9 cellular contexts compared by ENCODE assay signal in the genomic region with DNA sequence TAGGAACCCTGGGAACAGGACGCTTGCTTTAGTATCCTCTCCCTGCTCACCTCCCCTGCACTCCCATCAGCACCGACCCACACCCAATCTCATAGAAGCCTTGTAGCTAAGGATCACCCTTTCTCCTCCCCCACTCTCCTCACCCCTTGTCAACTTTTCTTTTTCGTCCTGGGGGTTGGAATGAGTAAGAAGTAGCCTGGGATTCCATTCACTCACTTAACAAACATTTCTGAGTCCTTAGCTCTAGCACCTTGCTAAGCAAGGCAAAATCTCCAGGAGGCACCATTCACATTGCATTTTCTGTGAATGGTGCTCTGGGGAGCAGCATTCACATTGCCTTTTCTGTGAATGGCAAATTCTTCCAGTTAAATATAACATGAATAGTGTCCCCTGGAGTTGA. TPM values are rescaled to one million over a fixed set of nuclear protein-coding genes. Genes with fewer than 3 reads are reported as not detected.
DNase-seq lines count a peak whose midpoint lies in the region; ATAC-seq, FAIRE-seq and TF ChIP-seq lines count a peak whose summit lies in the region.
"Had no signal": no experiment of that assay in that cellular context is flagged by ENCODE, and none has a peak within 500 bp of the region (broad histone marks: within the 10 kb centered on the region; RNA-seq: fewer than 3 reads in every experiment).

No MANE protein-coding gene starts in this region.

- BruUV-seq in PC-9 (replicated peaks; lab: Mats Ljungman, UMichigan), result no TSS peak

- no peak for TF ChIP-seq CTCF in GM12864 (IDR thresholded peaks at IDR 0.05; ENCODE audit: low read depth, low read length, missing control alignments)
- no peak for TF ChIP-seq CTCF in PC-9 (conservative IDR thresholded peaks at IDR 0.05)
- peak; percentile 13 for TF ChIP-seq CTCF in epithelial cell of proximal tubule (conservative IDR thresholded peaks at IDR 0.05; ENCODE audit: low read depth, low read length)
- no peak for TF ChIP-seq CTCF in osteoblast (IDR thresholded peaks at IDR 0.05; ENCODE audit: extremely low read depth, low read depth, low read length)

- H3F3A ChIP-seq in PC-9 (ENCODE audit: insufficient read depth, low read depth), result peaks cover 30% of the 10 kb centered on the region

- H3K36me3 ChIP-seq in PC-9 (ENCODE audit: low read depth) (no peaks in the 10 kb centered on the region), osteoblast (ENCODE audit: insufficient read depth, low read length) (no peaks in the 10 kb centered on the region)
- H3K36me3 ChIP-seq: uterus had no signal

- no peaks in the 10 kb centered on the region for H3K9me3 ChIP-seq in PC-9 (ENCODE audit: insufficient read depth, low read depth)
- H3K9me3 ChIP-seq in osteoblast (ENCODE audit: low read depth, low read length), result no peaks in the 10 kb centered on the region
- H3K9me3 ChIP-seq: uterus had no signal

- peak overlapping the region; percentile 95 for H3K4me2 ChIP-seq in PC-9
- peak overlapping the region; percentile 99 for H3K4me2 ChIP-seq in osteoblast (ENCODE audit: insufficient read depth, low read length)

- no peak for DNase-seq in GM12864 (ENCODE audit: low read depth)
- DNase-seq in PC-9, result no peak
- DNase-seq in epithelial cell of proximal tubule (ENCODE audit: low read depth), result no peak
- DNase-seq in osteoblast (ENCODE audit: insufficient read length, low spot score, missing footprints), result peak; percentile 31
- DNase-seq in GM12891 (ENCODE audit: insufficient read length, low spot score), result no peak
- DNase-seq: uterus had no signal

- H3K79me2 ChIP-seq in PC-9 (ENCODE audit: low read depth), result no peaks in the 10 kb centered on the region
- H3K79me2 ChIP-seq in osteoblast (ENCODE audit: insufficient read depth, low read length), result no peaks in the 10 kb centered on the region

- H4K20me1 ChIP-seq in PC-9 (ENCODE audit: insufficient read depth), result no peaks in the 10 kb centered on the region
- no peaks in the 10 kb centered on the region for H4K20me1 ChIP-seq in osteoblast (ENCODE audit: insufficient read depth, low read length)

- H2AFZ ChIP-seq in PC-9, result peak overlapping the region; percentile 92
- peak overlapping the region; percentile 99 for H2AFZ ChIP-seq in osteoblast (ENCODE audit: low read length)

- POLR2A ChIA-PET in PC-9 (lab: Charles Lee; ENCODE audit: unreplicated experiment), result interaction anchor here (0.5 kb wide), 1 partner anchor 11 kb away, joined by 3 read pairs; no protein-coding TSS in a partner anchor

- H3K4me1 ChIP-seq in PC-9 (replicated peaks; ENCODE audit: insufficient read depth) (peaks cover 26% of the 10 kb centered on the region), osteoblast (ENCODE audit: insufficient read depth, low read length) (peaks cover 15% of the 10 kb centered on the region)

- FAIRE-seq in GM12891 (lab: Jason Lieb, UNC), result no peak

- H3K27ac ChIP-seq in PC-9, result peak overlapping the region; percentile 84
- no peak overlapping the region for H3K27ac ChIP-seq in osteoblast (ENCODE audit: low read depth, low read length)

- H3K9me2 ChIP-seq in PC-9 (ENCODE audit: insufficient read depth), result no peaks in the 10 kb centered on the region

- CTCF ChIA-PET in PC-9 (lab: Charles Lee), result interaction anchor here (0.9 kb wide), 1 partner anchor 16 kb away, joined by 3 read pairs; no protein-coding TSS in a partner anchor

- H3K27me3 ChIP-seq in PC-9 (ENCODE audit: insufficient read depth, low read depth) (no peaks in the 10 kb centered on the region), osteoblast (ENCODE audit: insufficient read depth, low read length) (no peaks in the 10 kb centered on the region)
- H3K27me3 ChIP-seq: uterus had no signal

- peak overlapping the region; percentile 65; the same call in 1 of the 2 replicates for H3K4me3 ChIP-seq in GM12864 (ENCODE audit: low read depth, low read length)
- H3K4me3 ChIP-seq in PC-9, result peak overlapping the region; percentile 68
- H3K4me3 ChIP-seq in epithelial cell of proximal tubule (ENCODE audit: low read depth, low read length), result peak overlapping the region; percentile 69
- peak overlapping the region; percentile 96 for H3K4me3 ChIP-seq in osteoblast (ENCODE audit: insufficient read depth, low read length)

- ATAC-seq in GM19463 (IDR thresholded peaks at IDR 0.05; ENCODE audit: unreplicated experiment), result no peak
- ATAC-seq in GM18502 (IDR thresholded peaks at IDR 0.05; ENCODE audit: poor library complexity, unreplicated experiment), result no peak

- TF ChIP-seq POLR2A in GM12891 (IDR thresholded peaks at IDR 0.05; ENCODE audit: low read depth, low read length), result no peak

- intact Hi-C loops in PC-9 (cut with micrococcal nuclease; ENCODE audit: unreplicated experiment), result no loop called here

TF ChIP-seq in GM12891, 5 proteins besides CTCF, POLR2A, EP300 and RAD21:
- TF ChIP-seq POLR2AphosphoS5 (IDR thresholded peaks at IDR 0.05; ENCODE audit: low read depth, low read length) (no peak), SPI1 (IDR thresholded peaks at IDR 0.05; ENCODE audit: low read depth, low read length) (no peak), PAX5 (IDR thresholded peaks at IDR 0.05; ENCODE audit: insufficient read depth, low read length, severe bottlenecking) (no peak), TAF1 (IDR thresholded peaks at IDR 0.05; ENCODE audit: low read depth, low read length) (no peak), POU2F2 (IDR thresholded peaks at IDR 0.05; ENCODE audit: low read depth, low read length) (no peak)
TF ChIP-seq in GM12891: peak in this region for 0.

RNA-seq across cellular contexts. Expression of a gene that starts 1.1 kb away (rescaled TPM):
- total RNA-seq in PC-9 (2021) (15.0 and 16.2 TPM in 2 replicates), epithelial cell of proximal tubule (6.1 and 11.2 TPM in 2 replicates), osteoblast (10.3 and 10.9 TPM in 2 replicates)
- 6.9 TPM for polyA plus RNA-seq in GM12891 (2012; ENCODE audit: low read depth, missing spikeins)

RNA-seq across cellular contexts. Expression of a gene that starts 10.9 kb away (rescaled TPM):
- total RNA-seq in PC-9 (2021) (87.2 and 90.6 TPM in 2 replicates), epithelial cell of proximal tubule (29.4 and 53.3 TPM in 2 replicates), osteoblast (40.4 and 44.2 TPM in 2 replicates)
- polyA plus RNA-seq in GM12891 (2012; ENCODE audit: low read depth, missing spikeins), result 2.8 TPM

RNA-seq across cellular contexts. Expression of a gene that starts 20.7 kb away (rescaled TPM):
- total RNA-seq in PC-9 (2021) (0.75 and 1.1 TPM in 2 replicates), epithelial cell of proximal tubule (not detected in 2 replicates), osteoblast (not detected in 2 replicates)
- not detected for polyA plus RNA-seq in GM12891 (2012; ENCODE audit: low read depth, missing spikeins)
- total RNA-seq: HT1080 had no signal

RNA-seq across cellular contexts. Expression of a gene that starts 23.8 kb away (rescaled TPM):
- total RNA-seq in PC-9 (2021), result 1.2 and 1.6 TPM in 2 replicates
- 0.07 TPM in 1 of 2 replicates, not detected in the other for total RNA-seq in epithelial cell of proximal tubule
- total RNA-seq in osteoblast, result 0.29 and 0.36 TPM in 2 replicates
- 0.53 TPM for polyA plus RNA-seq in GM12891 (2012; ENCODE audit: low read depth, missing spikeins)

RNA-seq across cellular contexts. Expression of a gene that starts 41.4 kb away (rescaled TPM):
- total RNA-seq in PC-9 (2021) (49.2 and 50.8 TPM in 2 replicates), epithelial cell of proximal tubule (64.0 and 95.7 TPM in 2 replicates), osteoblast (14.8 and 16.5 TPM in 2 replicates)
- polyA plus RNA-seq in GM12891 (2012; ENCODE audit: low read depth, missing spikeins), result 44.9 TPM
